Comparison of ENCODE assay signal across 8 cellular contexts in genomic region chr17:2064980-2065785, GRCh38. TPM values are rescaled to one million over a fixed set of nuclear protein-coding genes. Genes with fewer than 3 reads are reported as not detected.
DNase-seq lines count a peak whose midpoint lies in the region; ATAC-seq, FAIRE-seq and TF ChIP-seq lines count a peak whose summit lies in the region.

No MANE protein-coding gene starts in this region.

- CTCF ChIA-PET in activated CD8-positive, alpha-beta memory T cell treated with anti-CD3 and anti-CD28 coated beads, Interleukin-2, amount 10 ng/mL, durations not matched to agents 7 days and 5 days (lab: Charles Lee) = interaction anchor here (0.6 to 13.6 kb wide), 18 partner anchors 10 to 219 kb away, joined by 3 to 401 read pairs (median 4); partner anchors contain the start of gene HIC1

- 50 to 89% methylated on average over 2 to 3 of the region's 24 CpGs for WGBS in gastroesophageal sphincter (ENCODE audit: low coverage in 1 of 2), 2 donors
- 76 to 79% (median 78%) methylated on average over 23 to 24 of the region's 24 CpGs for WGBS in small intestine, 3 donors

- TF ChIP-seq POLR2A in gastroesophageal sphincter (IDR thresholded peaks at IDR 0.05) = no peak

- DNase-seq in CD4-positive, CD25-positive, alpha-beta regulatory T cell = peak in 2 of 3 donors; percentile 22 to 57
- peak; percentile 94 for DNase-seq in activated CD8-positive, alpha-beta memory T cell treated with anti-CD3 and anti-CD28 coated beads, Interleukin-2, amount 10 ng/mL, durations not matched to agents 7 days and 5 days
- DNase-seq in small intestine (no peak), NCI-H1092 treated with DMSO at 0.1 percent for 48 hours (lab: John Stamatoyannopoulos, UW) (no peak), NCI-H128 (lab: John Stamatoyannopoulos, UW; ENCODE audit: unreplicated experiment) (no peak)

- H3K4me1 ChIP-seq in CD4-positive, CD25-positive, alpha-beta regulatory T cell (ENCODE audit: control insufficient read depth, insufficient read depth, low read length, poor library complexity, severe bottlenecking) = peaks cover 5% of the 10 kb centered on the region
- H3K4me1 ChIP-seq in gastroesophageal sphincter (peaks cover 2 to 96% (median 66%) of the 10 kb centered on the region in 3 donors), small intestine (ENCODE audit: control insufficient read depth in 2 of 2, insufficient read depth in 1 of 2, low read depth in 1 of 2, low read length in 1 of 2) (peaks cover 0 to 2% of the 10 kb centered on the region in 2 donors)

- peaks cover 80% of the 10 kb centered on the region for H3K36me3 Mint-ChIP-seq in CD4-positive, CD25-positive, alpha-beta regulatory T cell
- H3K36me3 Mint-ChIP-seq in IgD-negative memory B cell = peaks cover 8% of the 10 kb centered on the region
- peaks cover 55% of the 10 kb centered on the region for H3K36me3 Mint-ChIP-seq in activated CD8-positive, alpha-beta memory T cell treated with anti-CD3 and anti-CD28 coated beads, Interleukin-2, amount 10 ng/mL, durations not matched to agents 7 days and 5 days

- H3K27ac Mint-ChIP-seq in CD4-positive, CD25-positive, alpha-beta regulatory T cell = no peak overlapping the region
- peak overlapping the region; percentile 67 to 93 (median 89) for H3K27ac Mint-ChIP-seq in IgD-negative memory B cell
- peak overlapping the region; percentile 96 for H3K27ac Mint-ChIP-seq in activated CD8-positive, alpha-beta memory T cell treated with anti-CD3 and anti-CD28 coated beads, Interleukin-2, amount 10 ng/mL, durations not matched to agents 7 days and 5 days

- FAIRE-seq in small intestine (lab: Jason Lieb, UNC) = no peak

- peaks cover 0 to 1% (median 0%) of the 10 kb centered on the region in 7 donors for H3K9me3 Mint-ChIP-seq in CD4-positive, CD25-positive, alpha-beta regulatory T cell
- H3K9me3 Mint-ChIP-seq in IgD-negative memory B cell = no peaks in the 10 kb centered on the region
- no peaks in the 10 kb centered on the region for H3K9me3 Mint-ChIP-seq in activated CD8-positive, alpha-beta memory T cell treated with anti-CD3 and anti-CD28 coated beads, Interleukin-2, amount 10 ng/mL, durations not matched to agents 7 days and 5 days (ENCODE audit: low read depth)

- TF ChIP-seq EP300 in gastroesophageal sphincter (IDR thresholded peaks at IDR 0.05) = no peak

- H3K4me3 Mint-ChIP-seq in CD4-positive, CD25-positive, alpha-beta regulatory T cell = no peak overlapping the region
- H3K4me3 Mint-ChIP-seq in IgD-negative memory B cell = peak overlapping the region in 3 of 4 donors; percentile 33 to 86 (median 84)
- peak overlapping the region; percentile 45 for H3K4me3 Mint-ChIP-seq in activated CD8-positive, alpha-beta memory T cell treated with anti-CD3 and anti-CD28 coated beads, Interleukin-2, amount 10 ng/mL, durations not matched to agents 7 days and 5 days

- H3K4me1 Mint-ChIP-seq in CD4-positive, CD25-positive, alpha-beta regulatory T cell = peaks cover 0 to 15% (median 4%) of the 10 kb centered on the region in 4 donors
- H3K4me1 Mint-ChIP-seq in IgD-negative memory B cell = peaks cover 26 to 29% (median 26%) of the 10 kb centered on the region in 3 donors
- H3K4me1 Mint-ChIP-seq in activated CD8-positive, alpha-beta memory T cell treated with anti-CD3 and anti-CD28 coated beads, Interleukin-2, amount 10 ng/mL, durations not matched to agents 7 days and 5 days = peaks cover 99% of the 10 kb centered on the region

- H3K27ac ChIP-seq in CD4-positive, CD25-positive, alpha-beta regulatory T cell (ENCODE audit: insufficient read depth, low read length, poor library complexity, severe bottlenecking) = no peak overlapping the region
- peak overlapping the region in 3 of 4 donors; percentile 86 to 95 (median 92) for H3K27ac ChIP-seq in gastroesophageal sphincter
- H3K27ac ChIP-seq in small intestine (ENCODE audit: low read depth in 1 of 2, low read length in 1 of 2) = peak overlapping the region; percentile 27 to 88

- H3K27me3 Mint-ChIP-seq in CD4-positive, CD25-positive, alpha-beta regulatory T cell = peaks cover 15% of the 10 kb centered on the region
- H3K27me3 Mint-ChIP-seq in IgD-negative memory B cell = peaks cover 1% of the 10 kb centered on the region
- H3K27me3 Mint-ChIP-seq in activated CD8-positive, alpha-beta memory T cell treated with anti-CD3 and anti-CD28 coated beads, Interleukin-2, amount 10 ng/mL, durations not matched to agents 7 days and 5 days = no peaks in the 10 kb centered on the region

- H3K4me3 ChIP-seq in CD4-positive, CD25-positive, alpha-beta regulatory T cell (ENCODE audit: low read depth, low read length) = no peak overlapping the region
- H3K4me3 ChIP-seq in gastroesophageal sphincter = no peak overlapping the region
- H3K4me3 ChIP-seq in small intestine (ENCODE audit: low read depth in 1 of 2, low read length in 2 of 2) = no peak overlapping the region

- peak in 3 of 4 experiments; percentile 21 to 37 (median 26) for TF ChIP-seq CTCF in gastroesophageal sphincter (IDR thresholded peaks at IDR 0.05)

- ATAC-seq in CD4-positive, CD25-positive, alpha-beta regulatory T cell (ENCODE audit: low read depth in 2 of 2) = peak; percentile 48 to 56
- ATAC-seq in activated CD8-positive, alpha-beta memory T cell treated with anti-CD3 and anti-CD28 coated beads, Interleukin-2, amount 10 ng/mL, durations not matched to agents 7 days and 5 days = peak; percentile 67
- ATAC-seq in gastroesophageal sphincter = no peak
- ATAC-seq in HG03460 (IDR thresholded peaks at IDR 0.05; ENCODE audit: unreplicated experiment) = no peak

- no peaks in the 10 kb centered on the region for H3K9me3 ChIP-seq in CD4-positive, CD25-positive, alpha-beta regulatory T cell (ENCODE audit: control insufficient read depth in 2 of 2, low read length in 2 of 2)
- H3K9me3 ChIP-seq in gastroesophageal sphincter (no peaks in the 10 kb centered on the region), small intestine (ENCODE audit: control insufficient read depth, low read depth) (no peaks in the 10 kb centered on the region)

- no peaks in the 10 kb centered on the region for H3K27me3 ChIP-seq in CD4-positive, CD25-positive, alpha-beta regulatory T cell (ENCODE audit: control insufficient read depth, insufficient read depth, low read length)
- H3K27me3 ChIP-seq in gastroesophageal sphincter = peaks cover 3% of the 10 kb centered on the region
- no peaks in the 10 kb centered on the region for H3K27me3 ChIP-seq in small intestine (ENCODE audit: control insufficient read depth in 2 of 2, insufficient read depth in 2 of 2, low read length in 2 of 2)

- H3K36me3 ChIP-seq in CD4-positive, CD25-positive, alpha-beta regulatory T cell (ENCODE audit: control insufficient read depth, insufficient read depth, low read length) = peaks cover 61% of the 10 kb centered on the region
- peaks cover 0 to 86% of the 10 kb centered on the region in 2 donors for H3K36me3 ChIP-seq in gastroesophageal sphincter
- H3K36me3 ChIP-seq in small intestine (ENCODE audit: control insufficient read depth in 2 of 2, insufficient read depth in 2 of 2, low read length in 2 of 2) = peaks cover 0 to 5% of the 10 kb centered on the region in 2 donors

RNA-seq across cellular contexts. Expression of gene HIC1, which starts 10.3 kb away (rescaled TPM):
- total RNA-seq in CD4-positive, CD25-positive, alpha-beta regulatory T cell = 1.3 TPM
- under 1 TPM in 3 of 4 donors, not detected in 1; 0.14 to 0.75 (median 0.54) TPM for polyA plus RNA-seq in CD4-positive, CD25-positive, alpha-beta regulatory T cell
- polyA plus RNA-seq in IgD-negative memory B cell = 0.88 TPM
- 100 to 1,000 TPM in 1 of 2 experiments, 10 to 100 TPM in 1; 88.5 to 122 TPM for total RNA-seq in activated CD8-positive, alpha-beta memory T cell treated with anti-CD3 and anti-CD28 coated beads, Interleukin-2, amount 10 ng/mL, durations not matched to agents 7 days and 5 days
- 10 to 100 TPM; 32.8 to 56.2 (median 41.6) TPM for total RNA-seq in gastroesophageal sphincter
- 1 to 10 TPM in 2 of 3 donors, under 1 TPM in 1; 0.89 to 6.9 (median 6.2) TPM for polyA plus RNA-seq in small intestine

RNA-seq across cellular contexts. Expression of gene OVCA2, which starts 23.4 kb away (rescaled TPM):
- 30.8 TPM for total RNA-seq in CD4-positive, CD25-positive, alpha-beta regulatory T cell
- 100 to 1,000 TPM in 1 of 4 donors, 10 to 100 TPM in 3; 64.3 to 106 (median 80.2) TPM for polyA plus RNA-seq in CD4-positive, CD25-positive, alpha-beta regulatory T cell
- polyA plus RNA-seq in IgD-negative memory B cell = 62.5 TPM
- total RNA-seq in activated CD8-positive, alpha-beta memory T cell treated with anti-CD3 and anti-CD28 coated beads, Interleukin-2, amount 10 ng/mL, durations not matched to agents 7 days and 5 days = 10 to 100 TPM; 31.7 to 42.2 TPM
- total RNA-seq in gastroesophageal sphincter = 10 to 100 TPM; 19.6 to 40.3 (median 36.5) TPM
- 10 to 100 TPM; 65.9 to 90.5 (median 80.1) TPM for polyA plus RNA-seq in small intestine

RNA-seq across cellular contexts. Expression of gene DPH1, which starts 35.2 kb away (rescaled TPM):
- total RNA-seq in CD4-positive, CD25-positive, alpha-beta regulatory T cell = 70.0 TPM
- 10 to 100 TPM; 32.4 to 40.4 (median 36.4) TPM for polyA plus RNA-seq in CD4-positive, CD25-positive, alpha-beta regulatory T cell
- polyA plus RNA-seq in IgD-negative memory B cell = 34.4 TPM
- total RNA-seq in activated CD8-positive, alpha-beta memory T cell treated with anti-CD3 and anti-CD28 coated beads, Interleukin-2, amount 10 ng/mL, durations not matched to agents 7 days and 5 days = 10 to 100 TPM; 29.2 to 37.5 TPM
- 10 to 100 TPM; 29.9 to 35.6 (median 34.0) TPM for total RNA-seq in gastroesophageal sphincter
- polyA plus RNA-seq in small intestine = 10 to 100 TPM; 11.6 to 19.2 (median 12.5) TPM

RNA-seq across cellular contexts. Expression of gene RTN4RL1, which starts 40.0 kb away (rescaled TPM):
- total RNA-seq in CD4-positive, CD25-positive, alpha-beta regulatory T cell = 0.35 TPM
- polyA plus RNA-seq in CD4-positive, CD25-positive, alpha-beta regulatory T cell = under 1 TPM in 2 of 4 donors, not detected in 2; 0.14 to 0.28 TPM
- polyA plus RNA-seq in IgD-negative memory B cell = 0.44 TPM
- under 1 TPM; 0.09 to 0.45 TPM for total RNA-seq in activated CD8-positive, alpha-beta memory T cell treated with anti-CD3 and anti-CD28 coated beads, Interleukin-2, amount 10 ng/mL, durations not matched to agents 7 days and 5 days
- total RNA-seq in gastroesophageal sphincter = under 1 TPM in 3 of 4 donors, not detected in 1; 0.58 to 0.81 (median 0.72) TPM
- polyA plus RNA-seq in small intestine = 1 to 10 TPM in 1 of 3 donors, not detected in 2; 1.0 TPM

Comparison
In these comparisons a context has a peak if more than half of its experiments do, and no peak if none do; other contexts are left out.
1. ATAC-seq: peak in CD4-positive, CD25-positive, alpha-beta regulatory T cell (2 of 2) and activated CD8-positive, alpha-beta memory T cell treated with anti-CD3 and anti-CD28 coated beads, Interleukin-2, amount 10 ng/mL, durations not matched to agents 7 days and 5 days (single experiment); none in gastroesophageal sphincter (single experiment) and HG03460 (single experiment).
2. DNase-seq: peak in CD4-positive, CD25-positive, alpha-beta regulatory T cell (2 of 3) and activated CD8-positive, alpha-beta memory T cell treated with anti-CD3 and anti-CD28 coated beads, Interleukin-2, amount 10 ng/mL, durations not matched to agents 7 days and 5 days (single experiment); none in small intestine (single experiment), NCI-H1092 treated with DMSO at 0.1 percent for 48 hours (single experiment) and NCI-H128 (single experiment).
3. H3K27ac Mint-ChIP-seq: peak in IgD-negative memory B cell (3 of 3) and activated CD8-positive, alpha-beta memory T cell treated with anti-CD3 and anti-CD28 coated beads, Interleukin-2, amount 10 ng/mL, durations not matched to agents 7 days and 5 days (single experiment); none in CD4-positive, CD25-positive, alpha-beta regulatory T cell (0 of 3).
4. H3K4me3 Mint-ChIP-seq: peak in IgD-negative memory B cell (3 of 4) and activated CD8-positive, alpha-beta memory T cell treated with anti-CD3 and anti-CD28 coated beads, Interleukin-2, amount 10 ng/mL, durations not matched to agents 7 days and 5 days (single experiment); none in CD4-positive, CD25-positive, alpha-beta regulatory T cell (0 of 4).
5. RNA of gene HIC1, which starts 10.3 kb away (total RNA-seq): 88.5 to 122 TPM in activated CD8-positive, alpha-beta memory T cell treated with anti-CD3 and anti-CD28 coated beads, Interleukin-2, amount 10 ng/mL, durations not matched to agents 7 days and 5 days and 32.8 to 56.2 TPM in gastroesophageal sphincter; 1.3 TPM in CD4-positive, CD25-positive, alpha-beta regulatory T cell (single experiment); every median in the first group is over 10 times any median in the second.